In genomic region chr22:45516923-45517675, GRCh38 we compare ENCODE assay signal across 13 cellular contexts. TPM values are rescaled to one million over a fixed set of nuclear protein-coding genes. Genes with fewer than 3 reads are reported as not detected.
DNase-seq lines count a peak whose midpoint lies in the region; ATAC-seq and TF ChIP-seq lines count a peak whose summit lies in the region.
"Had no signal": no experiment of that assay in that cellular context is flagged by ENCODE, and none has a peak within 500 bp of the region (broad histone marks: within the 10 kb centered on the region; RNA-seq: fewer than 3 reads in every experiment).

No MANE protein-coding gene starts in this region.

- H3K9me3 ChIP-seq in left lung (no peaks in the 10 kb centered on the region), upper lobe of right lung (no peaks in the 10 kb centered on the region)
- H3K9me3 ChIP-seq: ovary, thyroid gland had no signal

- no TSS peak for BruUV-seq in MCF 10A (replicated peaks; lab: Mats Ljungman, UMichigan)

- intact Hi-C loops in MCF 10A (cut with micrococcal nuclease) = no loop called here
- intact Hi-C loops in left lung (cut with DNase I) = no loop called here
- intact Hi-C loops in upper lobe of right lung (cut with DNase I) = no loop called here
- intact Hi-C loops in posterior vena cava (cut with DNase I) = no loop called here

- H3K27me3 Mint-ChIP-seq in MCF 10A (ENCODE audit: insufficient read depth, unreplicated experiment) = no peaks in the 10 kb centered on the region

- peak overlapping the region; percentile 40 for H3K27ac Mint-ChIP-seq in MCF 10A (ENCODE audit: low read depth, unreplicated experiment)
- H3K27ac Mint-ChIP-seq: activated T-cell treated with anti-CD3 and anti-CD28 coated beads, Interleukin-2, amount 50 U/mL, for 24 hours had no signal

- H3K27me3 ChIP-seq in left lung (peaks cover 0 to 17% of the 10 kb centered on the region in 2 donors), upper lobe of right lung (peaks cover 5% of the 10 kb centered on the region)
- H3K27me3 ChIP-seq: ovary, thyroid gland had no signal

- H3K4me1 ChIP-seq in left lung = peaks cover 0 to 17% of the 10 kb centered on the region in 2 donors
- peaks cover 27% of the 10 kb centered on the region for H3K4me1 ChIP-seq in upper lobe of right lung

- peaks cover 47% of the 10 kb centered on the region for H3K4me1 Mint-ChIP-seq in MCF 10A (ENCODE audit: insufficient read depth, unreplicated experiment)

- POLR2A ChIA-PET in MCF 10A (lab: Yijun Ruan, JAX) = interaction anchor here (0.7 to 3.4 kb wide), 7 partner anchors 12 to 345 kb away, joined by 3 to 15 read pairs (median 9); partner anchors contain the start of gene FBLN1

- TF ChIP-seq CTCF in MCF 10A (IDR thresholded peaks at IDR 0.05; ENCODE audit: unreplicated experiment) (no peak), left lung (IDR thresholded peaks at IDR 0.05) (no peak), upper lobe of right lung (IDR thresholded peaks at IDR 0.05) (no peak)

- H3K27ac ChIP-seq in left lung (peak overlapping the region; percentile 20 to 41), upper lobe of right lung (peak overlapping the region; percentile 72)
- H3K27ac ChIP-seq: ovary, thyroid gland, WERI-Rb-1 had no signal

- H3K4me3 ChIP-seq in left lung = no peak overlapping the region
- no peak overlapping the region for H3K4me3 ChIP-seq in upper lobe of right lung
- H3K4me3 ChIP-seq: ovary, thyroid gland had no signal

- ATAC-seq in left lung = peak; percentile 76
- ATAC-seq in upper lobe of right lung = peak; percentile 75

- H3K36me3 ChIP-seq in left lung = no peaks in the 10 kb centered on the region
- no peaks in the 10 kb centered on the region for H3K36me3 ChIP-seq in upper lobe of right lung
- H3K36me3 ChIP-seq: ovary, thyroid gland had no signal

- H3K4me3 Mint-ChIP-seq in MCF 10A (ENCODE audit: unreplicated experiment) = no peak overlapping the region
- H3K4me3 Mint-ChIP-seq: activated T-cell treated with anti-CD3 and anti-CD28 coated beads, Interleukin-2, amount 50 U/mL, for 24 hours had no signal

- H3K36me3 Mint-ChIP-seq in MCF 10A (ENCODE audit: insufficient read depth, unreplicated experiment) = peaks cover 34% of the 10 kb centered on the region

- H3K9me3 Mint-ChIP-seq in MCF 10A (ENCODE audit: unreplicated experiment) = no peaks in the 10 kb centered on the region
- H3K9me3 Mint-ChIP-seq: activated T-cell treated with anti-CD3 and anti-CD28 coated beads, Interleukin-2, amount 50 U/mL, for 24 hours had no signal

- DNase-seq in HPDE6-E6E7 (ENCODE audit: extremely low spot score) (peak; percentile 54), MCF 10A (ENCODE audit: unreplicated experiment) (peak; percentile 87), left lung (no peak), upper lobe of right lung (no peak), posterior vena cava (ENCODE audit: low spot score) (no peak), NCI-H1417 treated with DMSO at 0.1 percent for 48 hours (lab: John Stamatoyannopoulos, UW) (no peak), occipital lobe (lab: John Stamatoyannopoulos, UW) (no peak)
- DNase-seq: activated T-cell treated with anti-CD3 and anti-CD28 coated beads, Interleukin-2, amount 50 U/mL, for 24 hours; aorta; DMS53; ovary; thyroid gland; WERI-Rb-1 had no signal

- CTCF ChIA-PET in MCF 10A (lab: Yijun Ruan, JAX) = interaction anchor here (0.6 to 1.3 kb wide), 5 partner anchors 14 to 574 kb away, joined by 3 to 5 read pairs (median 4); partner anchors contain the start of gene FBLN1

RNA-seq across cellular contexts. Expression of gene FBLN1, which starts 14.4 kb away (rescaled TPM):
- total RNA-seq in MCF 10A (2022) (69.0 and 110 TPM in 2 replicates), left lung (100 to 1,000 TPM; 351 to 447 TPM), upper lobe of right lung (272 TPM), posterior vena cava (1,000 to 10,000 TPM in 1 of 2 donors, 100 to 1,000 TPM in 1; 608 to 1,210 TPM), occipital lobe (22.3 TPM)

Comparison
In these comparisons a context has a peak if more than half of its experiments do, and no peak if none do; other contexts are left out.
1. DNase-seq: peak in HPDE6-E6E7 (single experiment) and MCF 10A (single experiment); none in left lung (0 of 2), upper lobe of right lung (single experiment), posterior vena cava (single experiment), NCI-H1417 treated with DMSO at 0.1 percent for 48 hours (single experiment) and occipital lobe (single experiment).